ENCODE assay signal across 15 cellular contexts in the genomic region with DNA sequence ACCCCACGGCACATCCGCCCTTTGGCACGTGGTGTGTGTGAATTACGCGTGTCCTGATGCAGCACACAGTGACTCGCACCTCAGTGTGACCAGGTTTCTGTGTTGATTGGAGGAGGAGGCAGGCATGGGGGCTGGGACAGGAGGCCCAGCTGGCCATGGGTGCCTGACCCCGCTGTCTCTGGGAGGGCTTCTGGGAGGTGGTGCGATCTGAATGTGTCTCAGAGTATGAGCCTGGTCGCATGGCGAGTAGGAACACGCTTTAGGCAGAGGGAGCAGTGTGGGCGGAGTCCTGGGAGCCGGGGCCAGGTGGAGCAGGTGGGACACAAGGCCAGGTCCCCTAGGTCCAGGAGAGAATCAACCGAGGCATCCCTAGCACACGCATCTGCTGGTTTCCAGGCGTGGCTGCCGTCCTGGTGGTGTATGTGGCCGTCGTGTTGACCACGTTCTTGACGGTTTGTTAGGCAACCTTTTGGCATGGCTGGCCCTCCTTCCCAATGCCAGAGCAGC.
"Had no signal": no experiment of that assay in that cellular context is flagged by ENCODE, and none has a peak within 500 bp of the region (broad histone marks: within the 10 kb centered on the region; RNA-seq: fewer than 3 reads in every experiment).

No MANE protein-coding gene starts in this region.

- H3K27me3 ChIP-seq: adrenal gland, stomach, uterus had no signal

- H3K36me3 ChIP-seq: uterus had no signal

- DNase-seq: activated B cell treated with CpG ODN at 0.5 μM for 24 hours; activated CD4-positive, alpha-beta T cell treated with anti-CD3 and anti-CD28 coated beads, Interleukin-2, amount 10 ng/mL, durations not matched to agents 24 days and 14 days; activated naive CD4-positive, alpha-beta T cell treated with anti-CD3 and anti-CD28 coated beads for 36 hours; adrenal gland; caudate nucleus; effector CD8-positive, alpha-beta T cell; hippocampal formation; mucosa of descending colon; stimulated activated CD4-positive, alpha-beta T cell treated with anti-CD3 and anti-CD28 coated beads, Interleukin-2, amount 100 ng/mL, for 48 hours; stimulated activated CD8-positive, alpha-beta memory T cell treated with anti-CD3 and anti-CD28 coated beads, Interleukin-4, amount 100 ng/mL, for 48 hours; stomach; uterus had no signal

- H3K4me3 Mint-ChIP-seq: activated B cell treated with CpG ODN at 0.5 μM for 24 hours; activated CD4-positive, alpha-beta T cell treated with anti-CD3 and anti-CD28 coated beads, Interleukin-2, amount 10 ng/mL, durations not matched to agents 24 days and 14 days; activated naive CD4-positive, alpha-beta T cell treated with anti-CD3 and anti-CD28 coated beads for 36 hours; nephron had no signal

- ATAC-seq: mucosa of descending colon had no signal

- H3K4me1 ChIP-seq: adrenal gland, uterus had no signal

- H3K27ac Mint-ChIP-seq: activated B cell treated with CpG ODN at 0.5 μM for 24 hours; activated CD4-positive, alpha-beta T cell treated with anti-CD3 and anti-CD28 coated beads, Interleukin-2, amount 10 ng/mL, durations not matched to agents 24 days and 14 days; activated naive CD4-positive, alpha-beta T cell treated with anti-CD3 and anti-CD28 coated beads for 36 hours; nephron had no signal

- H3K9me3 Mint-ChIP-seq: activated B cell treated with CpG ODN at 0.5 μM for 24 hours; activated CD4-positive, alpha-beta T cell treated with anti-CD3 and anti-CD28 coated beads, Interleukin-2, amount 10 ng/mL, durations not matched to agents 24 days and 14 days; activated naive CD4-positive, alpha-beta T cell treated with anti-CD3 and anti-CD28 coated beads for 36 hours; nephron had no signal

- H3K4me3 ChIP-seq: adrenal gland, coronary artery, mucosa of descending colon, stomach, uterus had no signal

- H3K4me1 Mint-ChIP-seq: nephron had no signal

- H3K27ac ChIP-seq: adrenal gland, coronary artery, epithelial cell of prostate, stomach, uterus had no signal

- H3K27me3 Mint-ChIP-seq: activated B cell treated with CpG ODN at 0.5 μM for 24 hours; activated CD4-positive, alpha-beta T cell treated with anti-CD3 and anti-CD28 coated beads, Interleukin-2, amount 10 ng/mL, durations not matched to agents 24 days and 14 days had no signal

- H3K9me3 ChIP-seq: adrenal gland, mucosa of descending colon, stomach, uterus had no signal
